In the genomic region with DNA sequence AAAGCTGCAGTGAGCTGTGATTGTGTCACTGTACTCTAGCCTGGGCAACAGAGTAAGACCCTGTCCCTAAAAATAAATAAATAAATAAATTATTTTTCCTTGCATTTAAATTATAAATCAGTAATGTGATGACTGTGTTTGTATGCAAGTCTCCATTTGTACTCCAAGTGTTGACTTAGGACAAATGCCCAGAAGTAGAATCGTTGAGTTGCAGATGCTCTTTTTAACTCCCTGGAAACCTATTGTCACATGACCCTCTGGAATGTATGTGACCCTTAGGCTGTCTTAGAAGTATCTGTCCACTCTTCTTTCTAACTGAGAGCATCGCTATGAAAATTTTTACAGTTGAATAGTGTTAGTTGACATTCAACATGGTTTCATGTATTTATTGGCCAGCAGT, we compare ENCODE assay signal across 31 cellular contexts. TPM values are rescaled to one million over a fixed set of nuclear protein-coding genes. Genes with fewer than 3 reads are reported as not detected.
DNase-seq lines count a peak whose midpoint lies in the region; TF ChIP-seq lines count a peak whose summit lies in the region.
"Had no signal": no experiment of that assay in that cellular context is flagged by ENCODE, and none has a peak within 500 bp of the region (broad histone marks: within the 10 kb centered on the region; RNA-seq: fewer than 3 reads in every experiment).

No MANE protein-coding gene starts in this region.

- no peaks in the 10 kb centered on the region for H3K27me3 ChIP-seq in adipocyte (replicated peaks; ENCODE audit: control insufficient read depth, insufficient read depth, low read length)
- H3K27me3 ChIP-seq: esophagus squamous epithelium, neutrophil, sigmoid colon, testis had no signal

- peaks cover 6% of the 10 kb centered on the region for H3K27me3 Mint-ChIP-seq in osteocyte (ENCODE audit: unreplicated experiment)
- H3K27me3 Mint-ChIP-seq: progenitor cell of endocrine pancreas had no signal

- H3K9ac ChIP-seq in adipocyte (ENCODE audit: low read length): no peak overlapping the region

- TF ChIP-seq CTCF in foreskin fibroblast (IDR thresholded peaks at IDR 0.05; ENCODE audit: low read depth, low read length) (no peak), osteocyte (IDR thresholded peaks at IDR 0.05) (no peak)

- no peaks in the 10 kb centered on the region for H3K9me3 ChIP-seq in adipocyte (ENCODE audit: control insufficient read depth, low read length)
- H3K9me3 ChIP-seq: esophagus squamous epithelium, neutrophil, sigmoid colon, testis had no signal

- no peak overlapping the region for H3K4me3 ChIP-seq in adipocyte (ENCODE audit: low read length)
- no peak overlapping the region for H3K4me3 ChIP-seq in foreskin fibroblast (ENCODE audit: low read depth in 1 of 2, low read length in 2 of 2)
- H3K4me3 ChIP-seq: esophagus squamous epithelium, sigmoid colon, testis had no signal

- H3K36me3 Mint-ChIP-seq in osteocyte (ENCODE audit: unreplicated experiment): no peaks in the 10 kb centered on the region
- H3K36me3 Mint-ChIP-seq: activated naive CD4-positive, alpha-beta T cell treated with anti-CD3 and anti-CD28 coated beads, Interleukin-2, amount 50 U/mL, for 72 hours; CD14-positive monocyte had no signal

- no peak overlapping the region for H3K4me3 Mint-ChIP-seq in osteocyte (ENCODE audit: unreplicated experiment)
- H3K4me3 Mint-ChIP-seq: activated CD8-positive, alpha-beta T cell treated with anti-CD3 and anti-CD28 coated beads for 36 hours; CD14-positive monocyte had no signal

- H3K4me1 Mint-ChIP-seq in osteocyte (ENCODE audit: unreplicated experiment): peaks cover 5% of the 10 kb centered on the region
- H3K4me1 Mint-ChIP-seq: CD14-positive monocyte had no signal

- no peaks in the 10 kb centered on the region for H3K4me1 ChIP-seq in adipocyte (ENCODE audit: control insufficient read depth, insufficient read depth, low read length)
- H3K4me1 ChIP-seq: esophagus squamous epithelium, sigmoid colon, testis had no signal

- H3K9me3 Mint-ChIP-seq in osteocyte (ENCODE audit: unreplicated experiment): no peaks in the 10 kb centered on the region
- H3K9me3 Mint-ChIP-seq: activated CD8-positive, alpha-beta T cell treated with anti-CD3 and anti-CD28 coated beads for 36 hours; activated naive CD4-positive, alpha-beta T cell treated with anti-CD3 and anti-CD28 coated beads, Interleukin-2, amount 50 U/mL, for 72 hours had no signal

- DNase-seq in DMS53 (lab: John Stamatoyannopoulos, UW) (peak; percentile 44), DMS53 treated with DMSO at 0.1 percent for 48 hours (lab: John Stamatoyannopoulos, UW; ENCODE audit: unreplicated experiment) (no peak), LHCN-M2 (ENCODE audit: low read depth) (peak; percentile 26), adipocyte (ENCODE audit: low read depth) (peak; percentile 19), foreskin fibroblast (peak; percentile 20 to 51), NOMO-1 (lab: John Stamatoyannopoulos, UW; ENCODE audit: unreplicated experiment in 2 of 2) (no peak), osteocyte (ENCODE audit: extremely low spot score, unreplicated experiment) (no peak), NCI-H345 treated with DMSO at 0.1 percent for 48 hours (lab: John Stamatoyannopoulos, UW; ENCODE audit: unreplicated experiment) (no peak)
- DNase-seq: activated CD4-positive, alpha-beta T cell treated with anti-CD3 and anti-CD28 coated beads for 1 hour; activated CD8-positive, alpha-beta T cell treated with anti-CD3 and anti-CD28 coated beads for 36 hours; anterior cingulate cortex; central memory CD4-positive, alpha-beta T cell; dermis blood vessel endothelial cell; esophagus squamous epithelium; left ventricle myocardium superior; NCI-H1417 treated with DMSO at 0.1 percent for 48 hours; NCI-H2171; NCI-H526; RPMI8226; sigmoid colon; stimulated activated CD4-positive, alpha-beta T cell treated with anti-CD3 and anti-CD28 coated beads, Interleukin-15, amount 100 ng/mL, for 24 hours; stimulated activated naive CD8-positive, alpha-beta T cell treated with anti-CD3 and anti-CD28 coated beads, Interleukin-15, Interleukin-2, amounts not matched to agents 100 U/mL and 50 U/mL, for 24 hours; testis had no signal

- H3K27ac Mint-ChIP-seq in osteocyte (ENCODE audit: unreplicated experiment): no peak overlapping the region
- H3K27ac Mint-ChIP-seq: activated CD8-positive, alpha-beta T cell treated with anti-CD3 and anti-CD28 coated beads for 36 hours; activated naive CD4-positive, alpha-beta T cell treated with anti-CD3 and anti-CD28 coated beads, Interleukin-2, amount 50 U/mL, for 72 hours; CD14-positive monocyte; progenitor cell of endocrine pancreas had no signal

- no peaks in the 10 kb centered on the region for H3K36me3 ChIP-seq in adipocyte (ENCODE audit: control insufficient read depth, insufficient read depth, low read length, severe bottlenecking)
- H3K36me3 ChIP-seq: esophagus squamous epithelium, neutrophil, sigmoid colon had no signal

RNA-seq across cellular contexts. Expression of a gene that starts 18.8 kb away (rescaled TPM):
- total RNA-seq in LHCN-M2 (2014; rRNA removed) (0.06 TPM in 1 of 2 replicates, not detected in the other), osteocyte (not detected in 2 replicates)
- polyA plus RNA-seq in LHCN-M2 (2012): not detected
- total RNA-seq: activated CD8-positive, alpha-beta T cell treated with anti-CD3 and anti-CD28 coated beads for 36 hours; activated naive CD4-positive, alpha-beta T cell treated with anti-CD3 and anti-CD28 coated beads, Interleukin-2, amount 50 U/mL, for 72 hours; dermis blood vessel endothelial cell; G401; H4; left ventricle myocardium superior; progenitor cell of endocrine pancreas; T-helper 1 cell treated with Interleukin-12 subunit alpha and Interleukin-12 subunit beta and Interleukin-4 antibody, amounts not matched to agents 30 ng/mL and 1 ng/mL, for 36 hours; urinary bladder had no signal
- polyA plus RNA-seq: CD14-positive monocyte, sigmoid colon, urinary bladder had no signal

RNA-seq across cellular contexts. Expression of a gene that starts 28.4 kb away (rescaled TPM):
- total RNA-seq in LHCN-M2 (2014; rRNA removed) (not detected in 2 replicates), osteocyte (not detected in 2 replicates)
- polyA plus RNA-seq in LHCN-M2 (2012): not detected
- total RNA-seq: activated CD8-positive, alpha-beta T cell treated with anti-CD3 and anti-CD28 coated beads for 36 hours; activated naive CD4-positive, alpha-beta T cell treated with anti-CD3 and anti-CD28 coated beads, Interleukin-2, amount 50 U/mL, for 72 hours; dermis blood vessel endothelial cell; esophagus squamous epithelium; G401; H4; left ventricle myocardium superior; progenitor cell of endocrine pancreas; sigmoid colon; T-helper 1 cell treated with Interleukin-12 subunit alpha and Interleukin-12 subunit beta and Interleukin-4 antibody, amounts not matched to agents 30 ng/mL and 1 ng/mL, for 36 hours; urinary bladder had no signal
- polyA plus RNA-seq: CD14-positive monocyte, sigmoid colon, urinary bladder had no signal

RNA-seq across cellular contexts. Expression of a gene that starts 45.3 kb away (rescaled TPM):
- total RNA-seq in LHCN-M2 (2014; rRNA removed): 0.19 TPM in 1 of 2 replicates, not detected in the other
- not detected for polyA plus RNA-seq in LHCN-M2 (2012)
- total RNA-seq in osteocyte: not detected in 2 replicates
- total RNA-seq: G401, H4, left ventricle myocardium superior, progenitor cell of endocrine pancreas had no signal
- polyA plus RNA-seq: CD14-positive monocyte had no signal

RNA-seq across cellular contexts. Expression of a gene that starts 54.4 kb away (rescaled TPM):
- 25.7 and 26.9 TPM in 2 replicates for total RNA-seq in LHCN-M2 (2014; rRNA removed)
- polyA plus RNA-seq in LHCN-M2 (2012): 5.4 TPM
- 30.6 and 33.3 TPM in 2 replicates for total RNA-seq in osteocyte

Comparison
In these comparisons a context has a peak if more than half of its experiments do, and no peak if none do; other contexts are left out.
1. DNase-seq: peak in DMS53 (single experiment), LHCN-M2 (single experiment), adipocyte (single experiment) and foreskin fibroblast (2 of 2); none in DMS53 treated with DMSO at 0.1 percent for 48 hours (single experiment), NOMO-1 (0 of 2), osteocyte (single experiment) and NCI-H345 treated with DMSO at 0.1 percent for 48 hours (single experiment).